8 cellular contexts compared by ENCODE assay signal in the genomic region with DNA sequence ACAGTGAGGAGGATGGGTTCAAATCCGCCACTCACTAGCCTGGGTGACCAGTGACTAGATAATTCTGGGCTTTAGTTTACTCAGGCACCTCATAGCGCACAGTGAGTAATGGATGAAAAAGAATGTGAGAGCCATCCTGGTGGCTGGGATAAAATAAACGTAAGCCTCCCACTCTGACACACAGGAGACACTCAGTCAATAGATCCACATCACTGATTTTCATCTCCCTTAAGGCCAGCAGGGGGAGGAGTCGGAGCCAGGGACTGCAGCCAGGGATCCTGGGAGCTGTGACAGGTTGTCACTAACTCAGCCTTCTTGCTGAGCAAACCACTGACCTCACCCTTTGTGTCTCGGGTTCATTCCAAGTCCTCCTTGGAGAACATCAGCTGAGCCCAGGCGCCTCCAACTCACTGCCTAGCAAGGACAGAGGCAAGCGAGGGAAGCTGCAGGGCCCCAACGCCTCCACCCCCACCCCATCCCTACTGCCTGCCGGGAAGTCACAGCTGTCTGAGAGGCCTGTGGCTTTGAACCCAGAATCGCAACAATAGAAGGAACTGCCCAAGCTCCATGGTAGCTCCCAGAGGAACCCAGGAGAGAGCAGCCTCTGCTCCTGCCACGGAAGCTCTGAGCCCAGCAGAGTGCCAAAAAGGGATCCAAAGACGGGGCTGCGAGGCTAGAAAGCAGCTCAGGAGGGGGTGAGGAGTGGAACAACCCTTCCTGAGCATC. TPM values are rescaled to one million over a fixed set of nuclear protein-coding genes. Genes with fewer than 3 reads are reported as not detected.
DNase-seq lines count a peak whose midpoint lies in the region; ATAC-seq and TF ChIP-seq lines count a peak whose summit lies in the region.

No MANE protein-coding gene starts in this region.

- H4K20me1 ChIP-seq in Loucy (ENCODE audit: insufficient read depth, low read length, poor library complexity, severe bottlenecking) = no peaks in the 10 kb centered on the region

- ATAC-seq in omental fat pad (ENCODE audit: low FRiP score) (peak; percentile 31), GM19452 (IDR thresholded peaks at IDR 0.05; ENCODE audit: unreplicated experiment) (no peak), GM19397 (IDR thresholded peaks at IDR 0.05; ENCODE audit: unreplicated experiment) (no peak)

- DNase-seq in DMS153 treated with DMSO at 0.1 percent for 48 hours (lab: John Stamatoyannopoulos, UW; ENCODE audit: unreplicated experiment) (peak; percentile 59), glutamatergic neuron (peak; percentile 78), omental fat pad (ENCODE audit: low spot score) (peak; percentile 57)
- DNase-seq in stimulated activated CD4-positive, alpha-beta T cell treated with anti-CD3 and anti-CD28 coated beads, Interleukin-4, amount 100 ng/mL, for 1 hour = no peak

- H3K4me2 ChIP-seq in Loucy (ENCODE audit: low read depth, low read length, poor library complexity, severe bottlenecking) = no peak overlapping the region

- no peaks in the 10 kb centered on the region for H3K79me2 ChIP-seq in Loucy (ENCODE audit: insufficient read depth, low read length)

- H3K4me1 Mint-ChIP-seq in glutamatergic neuron (ENCODE audit: low read depth, unreplicated experiment) = peaks cover 52% of the 10 kb centered on the region

- no peak overlapping the region for H3K9ac ChIP-seq in Loucy (ENCODE audit: low read depth, low read length, poor library complexity, severe bottlenecking)

- H3K4me1 ChIP-seq in Loucy (ENCODE audit: insufficient read depth, low read length, poor library complexity, severe bottlenecking) = peaks cover 22% of the 10 kb centered on the region

- H3K27me3 ChIP-seq in Loucy (ENCODE audit: insufficient read depth, low read length, poor library complexity, severe bottlenecking) = no peaks in the 10 kb centered on the region

- H3K9me3 Mint-ChIP-seq in glutamatergic neuron (ENCODE audit: unreplicated experiment) = peaks cover 11% of the 10 kb centered on the region

- peak overlapping the region; percentile 96 for H3K27ac Mint-ChIP-seq in glutamatergic neuron (ENCODE audit: unreplicated experiment)

- H3K4me3 ChIP-seq in Loucy (ENCODE audit: low read length, poor library complexity, severe bottlenecking) (no peak overlapping the region), WI38 (ENCODE audit: low read depth, low read length) (peak overlapping the region; percentile 29)

- no peaks in the 10 kb centered on the region for H3K9me2 ChIP-seq in Loucy (replicated peaks; ENCODE audit: low read depth, low read length)

- H3K36me3 Mint-ChIP-seq in glutamatergic neuron (ENCODE audit: unreplicated experiment) = no peaks in the 10 kb centered on the region

- H3F3A ChIP-seq in Loucy (ENCODE audit: low read depth) = no peaks in the 10 kb centered on the region; the same call in 1 of the 2 replicates

- H2AFZ ChIP-seq in Loucy (ENCODE audit: low read length) = no peak overlapping the region

- peak overlapping the region; percentile 63 for H3K4me3 Mint-ChIP-seq in glutamatergic neuron (ENCODE audit: unreplicated experiment)

- no peaks in the 10 kb centered on the region for H3K36me3 ChIP-seq in Loucy (ENCODE audit: insufficient read depth, low read length)

- TF ChIP-seq CTCF in Loucy (conservative IDR thresholded peaks at IDR 0.05; ENCODE audit: low read length) (peak; percentile 15; the same call in 1 of the 2 replicates), WI38 (IDR thresholded peaks at IDR 0.05; ENCODE audit: low read depth, low read length) (peak; percentile 50), glutamatergic neuron (IDR thresholded peaks at IDR 0.05; ENCODE audit: partially characterized antibody, unreplicated experiment) (peak; percentile 59), omental fat pad (IDR thresholded peaks at IDR 0.05) (no peak)

- no peaks in the 10 kb centered on the region for H3K9me3 ChIP-seq in Loucy (ENCODE audit: insufficient read depth, low read depth, low read length)

- H3K27me3 Mint-ChIP-seq in glutamatergic neuron (ENCODE audit: unreplicated experiment) = peaks cover 10% of the 10 kb centered on the region

RNA-seq across cellular contexts. Expression of a gene that starts 30.7 kb away (rescaled TPM):
- 39.5 TPM for total RNA-seq in glutamatergic neuron (ENCODE audit: unreplicated experiment)
- total RNA-seq in omental fat pad = 100 to 1,000 TPM in 1 of 4 donors, 10 to 100 TPM in 3; 40.0 to 151 (median 73.1) TPM

RNA-seq across cellular contexts. Expression of a gene that starts 33.9 kb away (rescaled TPM):
- 1,238 TPM for total RNA-seq in glutamatergic neuron (ENCODE audit: unreplicated experiment)
- total RNA-seq in omental fat pad = 1,000 to 10,000 TPM; 2,289 to 4,489 (median 2,885) TPM

RNA-seq across cellular contexts. Expression of a gene that starts 40.3 kb away (rescaled TPM):
- total RNA-seq in glutamatergic neuron (ENCODE audit: unreplicated experiment) (173 TPM), omental fat pad (10 to 100 TPM; 52.5 to 99.4 (median 72.1) TPM)

RNA-seq across cellular contexts. Expression of a gene that starts 56.9 kb away (rescaled TPM):
- 8,083 TPM for total RNA-seq in glutamatergic neuron (ENCODE audit: unreplicated experiment)
- under 1 TPM; under 0.01 TPM for total RNA-seq in omental fat pad

RNA-seq across cellular contexts. Expression of a gene that starts 58.2 kb away (rescaled TPM):
- 5,722 TPM for total RNA-seq in glutamatergic neuron (ENCODE audit: unreplicated experiment)
- under 1 TPM in 2 of 4 donors, not detected in 2; under 0.01 TPM for total RNA-seq in omental fat pad

Comparison
In these comparisons a context has a peak if more than half of its experiments do, and no peak if none do; other contexts are left out.
1. CTCF ChIP-seq: peak in Loucy (single experiment), WI38 (single experiment) and glutamatergic neuron (single experiment); none in omental fat pad (0 of 3).